ENCODE assay signal across 9 cellular contexts in genomic region chr21:38351961-38352521, GRCh38.
A peak's percentile ranks its signal among the peaks of the same experiment; 100 is the strongest.
DNase-seq lines count a peak whose midpoint lies in the region; ATAC-seq and TF ChIP-seq lines count a peak whose summit lies in the region.
"Had no signal": no experiment of that assay in that cellular context is flagged by ENCODE, and none has a peak within 500 bp of the region (broad histone marks: within the 10 kb centered on the region; RNA-seq: fewer than 3 reads in every experiment).

No MANE protein-coding gene starts in this region.

- H3K9me3 Mint-ChIP-seq in HFFc6, result no peaks in the 10 kb centered on the region
- H3K9me3 Mint-ChIP-seq: T-helper 1 cell treated with Interleukin-12 subunit alpha and Interleukin-12 subunit beta and Interleukin-4 antibody, amounts not matched to agents 30 μg/mL and 1 μg/mL, for 36 hours had no signal

- H3K4me1 Mint-ChIP-seq in HFFc6 (ENCODE audit: low read depth), result peaks cover 35% of the 10 kb centered on the region

- peaks cover 21% of the 10 kb centered on the region for H3K4me1 ChIP-seq in ACC112 (ENCODE audit: control insufficient read depth, insufficient read depth, low read length, unreplicated experiment)
- H3K4me1 ChIP-seq in iPS-20b (ENCODE audit: insufficient read depth, low read length), result peaks cover 19% of the 10 kb centered on the region; the same call in 1 of the 2 replicates

- no peak for ATAC-seq in GM21786 (IDR thresholded peaks at IDR 0.05; ENCODE audit: unreplicated experiment)

- TF ChIP-seq CTCF in HFFc6 (IDR thresholded peaks at IDR 0.05), result no peak

- DNase-seq in HFFc6 (peak; percentile 74), SW480 (ENCODE audit: low spot score) (peak; percentile 19), HT-29 (ENCODE audit: low spot score) (no peak)
- DNase-seq in activated CD4-positive, CD25-positive, alpha-beta regulatory T cell treated with anti-CD3 and anti-CD28 coated beads, Interleukin-2, amount 50 U/mL, for 72 hours, result no peak
- no peak for DNase-seq in activated CD4-positive, CD25-positive, alpha-beta regulatory T cell (lab: John Stamatoyannopoulos, UW)

- H3K27me3 Mint-ChIP-seq in HFFc6 (ENCODE audit: insufficient read depth), result peaks cover 2% of the 10 kb centered on the region

- H3K27ac ChIP-seq in ACC112 (ENCODE audit: low read depth, low read length) (peak overlapping the region; percentile 89), iPS-20b (ENCODE audit: low read length) (no peak overlapping the region)

- peak overlapping the region; percentile 37; the same call in 1 of the 2 replicates for H3K9ac ChIP-seq in iPS-20b (ENCODE audit: low read depth, low read length)

- 0 out of 2 replicates have a peak overlapping the region, but pooled peaks have one; percentile 23 for H3K4me3 ChIP-seq in ACC112 (ENCODE audit: low read depth, low read length)
- no peak overlapping the region for H3K4me3 ChIP-seq in iPS-20b (ENCODE audit: low read length)

- H3K36me3 ChIP-seq in ACC112 (ENCODE audit: insufficient read depth, low read length), result no peaks in the 10 kb centered on the region
- H3K36me3 ChIP-seq in iPS-20b (ENCODE audit: insufficient read depth, low read depth, low read length), result no peaks in the 10 kb centered on the region

- H3K27ac Mint-ChIP-seq in HFFc6, result peak overlapping the region; percentile 91
- H3K27ac Mint-ChIP-seq: T-helper 1 cell treated with Interleukin-12 subunit alpha and Interleukin-12 subunit beta and Interleukin-4 antibody, amounts not matched to agents 30 μg/mL and 1 μg/mL, for 36 hours had no signal

- peak overlapping the region; percentile 26 for H2AFZ ChIP-seq in ACC112 (ENCODE audit: low read length, unreplicated experiment)

- peaks cover 3% of the 10 kb centered on the region; the same call in 1 of the 2 replicates for H3K36me3 Mint-ChIP-seq in HFFc6 (ENCODE audit: low read depth)

- H3K27me3 ChIP-seq in ACC112 (ENCODE audit: insufficient read depth, low read length), result no peaks in the 10 kb centered on the region
- peaks cover 28% of the 10 kb centered on the region for H3K27me3 ChIP-seq in iPS-20b (ENCODE audit: insufficient read depth, low read length)

- peak overlapping the region; percentile 53 for H3K4me3 Mint-ChIP-seq in HFFc6
- H3K4me3 Mint-ChIP-seq: T-helper 1 cell treated with Interleukin-12 subunit alpha and Interleukin-12 subunit beta and Interleukin-4 antibody, amounts not matched to agents 30 μg/mL and 1 μg/mL, for 36 hours had no signal

- no peaks in the 10 kb centered on the region for H3K9me3 ChIP-seq in iPS-20b (ENCODE audit: insufficient read depth, low read depth, low read length)

- no peaks in the 10 kb centered on the region for H3K79me2 ChIP-seq in ACC112 (ENCODE audit: control insufficient read depth, insufficient read depth, low read length, unreplicated experiment)

Comparison
In these comparisons a context has a peak if more than half of its experiments do, and no peak if none do; other contexts are left out.
1. DNase-seq: peak in HFFc6 (single experiment) and SW480 (single experiment); none in HT-29 (single experiment), activated CD4-positive, CD25-positive, alpha-beta regulatory T cell treated with anti-CD3 and anti-CD28 coated beads, Interleukin-2, amount 50 U/mL, for 72 hours (single experiment) and activated CD4-positive, CD25-positive, alpha-beta regulatory T cell (0 of 4).